8 cellular contexts compared by ENCODE assay signal in the genomic region with DNA sequence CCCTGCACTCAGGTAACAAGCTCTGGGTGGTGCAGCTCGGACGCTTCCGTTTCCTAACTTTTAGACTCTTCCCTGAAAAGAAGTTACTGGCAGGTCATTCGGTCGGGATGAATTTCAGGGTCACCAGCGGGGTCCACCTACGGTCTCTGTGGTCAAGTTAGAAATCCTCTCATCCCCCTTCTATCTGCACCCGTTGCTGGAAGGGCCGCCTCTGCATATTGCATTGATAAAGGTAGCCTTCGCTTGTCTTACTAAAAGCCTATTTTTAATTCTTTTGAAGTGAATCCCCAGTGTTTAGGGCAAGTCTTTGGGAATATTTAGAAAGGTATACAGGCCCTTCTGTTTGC. TPM values are rescaled to one million over a fixed set of nuclear protein-coding genes. Genes with fewer than 3 reads are reported as not detected.
A peak's percentile ranks its signal among the peaks of the same experiment; 100 is the strongest.
DNase-seq lines count a peak whose midpoint lies in the region; ATAC-seq, FAIRE-seq and TF ChIP-seq lines count a peak whose summit lies in the region.

No MANE protein-coding gene starts in this region.

- peaks cover 2% of the 10 kb centered on the region for H3K27me3 Mint-ChIP-seq in endothelial cell (ENCODE audit: unreplicated experiment)

- H3K79me2 ChIP-seq in OCI-LY1 (ENCODE audit: insufficient read depth, low read length) = peaks cover 32% of the 10 kb centered on the region

- peak overlapping the region; percentile 99 for H3K4me3 Mint-ChIP-seq in endothelial cell (ENCODE audit: unreplicated experiment)

- FAIRE-seq in D721Med (lab: Jason Lieb, UNC) = no peak

- intact Hi-C loops in ovary (cut with DNase I) = no loop called here

- H4K20me1 ChIP-seq in OCI-LY1 (ENCODE audit: insufficient read depth, low read length) = no peaks in the 10 kb centered on the region

- H3F3A ChIP-seq in OCI-LY1 (ENCODE audit: insufficient read depth, low read length) = peaks cover 10% of the 10 kb centered on the region; the same call in 1 of the 2 replicates

- H3K9me2 ChIP-seq in OCI-LY1 (ENCODE audit: low read depth, low read length) = no peaks in the 10 kb centered on the region

- H3K36me3 Mint-ChIP-seq in endothelial cell (ENCODE audit: low read depth, unreplicated experiment) = peaks cover 11% of the 10 kb centered on the region

- TF ChIP-seq POLR2A in ovary (IDR thresholded peaks at IDR 0.05) = no peak

- H2AFZ ChIP-seq in OCI-LY1 (ENCODE audit: low read length) = no peak overlapping the region

- H3K4me2 ChIP-seq in OCI-LY1 (ENCODE audit: low read length) = peak overlapping the region; percentile 99

- H3K4me1 ChIP-seq in OCI-LY1 (ENCODE audit: insufficient read depth, low read length, severe bottlenecking) (peaks cover 38% of the 10 kb centered on the region), ovary (ENCODE audit: insufficient read depth) (peaks cover 4% of the 10 kb centered on the region)

- 0% methylated on average over 10 of the region's 10 CpGs for WGBS in ovary, 3 donors

- peaks cover 4% of the 10 kb centered on the region for H3K4me1 Mint-ChIP-seq in endothelial cell (ENCODE audit: unreplicated experiment)

- H3K27me3 ChIP-seq in GM06990 (replicated peaks; ENCODE audit: control insufficient read depth, insufficient read depth, low read length) (no peaks in the 10 kb centered on the region), OCI-LY1 (ENCODE audit: insufficient read depth, low read length) (no peaks in the 10 kb centered on the region), ovary (no peaks in the 10 kb centered on the region)

- DNase-seq in GM06990 (ENCODE audit: extremely low read depth, insufficient read length) (no peak), endothelial cell (ENCODE audit: low spot score) (no peak), ovary (no peak), dedifferentiated amniotic fluid mesenchymal stem cell (ENCODE audit: extremely low spot score) (no peak), D721Med (ENCODE audit: insufficient read length, low spot score) (no peak), COR-L47 (lab: John Stamatoyannopoulos, UW) (no peak)

- no peaks in the 10 kb centered on the region for H3K9me3 ChIP-seq in OCI-LY1 (ENCODE audit: low read length)
- no peaks in the 10 kb centered on the region for H3K9me3 ChIP-seq in ovary

- TF ChIP-seq EP300 in ovary (IDR thresholded peaks at IDR 0.05) = no peak

- peak overlapping the region; percentile 84 for H3K27ac Mint-ChIP-seq in endothelial cell (ENCODE audit: unreplicated experiment)

- H3K4me3 ChIP-seq in GM06990 (replicated peaks; ENCODE audit: low read depth, low read length) (peak overlapping the region; percentile 72), OCI-LY1 (ENCODE audit: low read depth, low read length, poor library complexity, severe bottlenecking) (peak overlapping the region; percentile 97), ovary (peak overlapping the region; percentile 90)

- ATAC-seq in GM21528 (IDR thresholded peaks at IDR 0.05; ENCODE audit: low FRiP score, unreplicated experiment) = no peak

- H3K27ac ChIP-seq in OCI-LY1 (ENCODE audit: low read depth, low read length, poor library complexity, severe bottlenecking) (no peak overlapping the region), ovary (peak overlapping the region; percentile 77 to 81)

- H3K9me3 Mint-ChIP-seq in endothelial cell (ENCODE audit: unreplicated experiment) = no peaks in the 10 kb centered on the region

- peak overlapping the region; percentile 94 for H3K9ac ChIP-seq in OCI-LY1 (ENCODE audit: low read length)

- H3K36me3 ChIP-seq in GM06990 (ENCODE audit: control insufficient read depth, insufficient read depth, low read length) (peaks cover 5% of the 10 kb centered on the region), OCI-LY1 (ENCODE audit: insufficient read depth, low read length) (peaks cover 16% of the 10 kb centered on the region), ovary (no peaks in the 10 kb centered on the region)

- TF ChIP-seq CTCF in GM06990 (IDR thresholded peaks at IDR 0.05; ENCODE audit: insufficient read depth, low read length, poor library complexity, severe bottlenecking) (no peak), OCI-LY1 (IDR thresholded peaks at IDR 0.05; ENCODE audit: low read length) (no peak), endothelial cell (IDR thresholded peaks at IDR 0.05; ENCODE audit: unreplicated experiment) (no peak), ovary (IDR thresholded peaks at IDR 0.05) (no peak), D721Med (IDR thresholded peaks at IDR 0.05; ENCODE audit: insufficient read depth, missing control alignments) (no peak)

RNA-seq across cellular contexts. Expression of a gene that starts 0.7 kb away (rescaled TPM):
- total RNA-seq in endothelial cell (ENCODE audit: unreplicated experiment) (29.1 TPM), ovary (100 to 1,000 TPM in 1 of 7 donors, 10 to 100 TPM in 6; 29.7 to 109 (median 37.2) TPM)
- 10 to 100 TPM; 33.4 to 35.2 TPM for polyA plus RNA-seq in ovary

RNA-seq across cellular contexts. Expression of a gene that starts 47.3 kb away (rescaled TPM):
- 0.13 TPM for total RNA-seq in endothelial cell (ENCODE audit: unreplicated experiment)
- 10 to 100 TPM in 1 of 7 donors, 1 to 10 TPM in 3, under 1 TPM in 3; 0.15 to 72.5 (median 1.1) TPM for total RNA-seq in ovary
- under 1 TPM; 0.29 to 0.33 TPM for polyA plus RNA-seq in ovary

RNA-seq across cellular contexts. Expression of a gene that starts 56.1 kb away (rescaled TPM):
- 8.2 TPM for total RNA-seq in endothelial cell (ENCODE audit: unreplicated experiment)
- total RNA-seq in ovary = 1 to 10 TPM; 2.3 to 4.9 (median 4.3) TPM
- 1 to 10 TPM; 2.4 to 3.5 TPM for polyA plus RNA-seq in ovary

RNA-seq across cellular contexts. Expression of a gene that starts 56.2 kb away (rescaled TPM):
- total RNA-seq in endothelial cell (ENCODE audit: unreplicated experiment) = 11.8 TPM
- total RNA-seq in ovary = 10 to 100 TPM in 5 of 7 donors, 1 to 10 TPM in 2; 5.8 to 19.3 (median 11.5) TPM
- 10 to 100 TPM in 1 of 2 donors, 1 to 10 TPM in 1; 6.6 to 12.5 TPM for polyA plus RNA-seq in ovary
